Comparison of ENCODE assay signal across 21 cellular contexts in the genomic region with DNA sequence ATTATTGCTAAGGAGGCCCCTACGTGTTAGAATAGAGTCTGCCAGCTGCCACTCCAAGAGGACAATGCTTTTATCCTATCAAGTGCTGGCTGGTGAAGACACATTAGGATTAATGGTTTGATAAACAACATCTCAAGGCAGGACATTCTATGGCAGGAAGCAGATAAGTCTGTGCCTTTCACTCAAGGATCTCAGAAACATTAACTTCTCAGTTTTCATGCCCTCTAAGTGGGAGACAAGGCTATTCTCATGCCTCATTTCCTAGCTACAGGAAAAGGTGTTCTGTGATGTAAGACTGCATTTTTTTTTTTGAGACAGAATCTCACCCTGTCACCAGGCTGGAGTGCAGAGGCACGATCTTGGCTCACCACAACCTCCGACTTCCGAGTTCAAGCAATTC. TPM values are rescaled to one million over a fixed set of nuclear protein-coding genes. Genes with fewer than 3 reads are reported as not detected.
"Had no signal": no experiment of that assay in that cellular context is flagged by ENCODE, and none has a peak within 500 bp of the region (broad histone marks: within the 10 kb centered on the region; RNA-seq: fewer than 3 reads in every experiment).

No MANE protein-coding gene starts in this region.

- H3K27ac ChIP-seq: body of pancreas, esophagus muscularis mucosa, neural progenitor cell, psoas muscle, suprapubic skin, transverse colon had no signal

- H3K9me3 ChIP-seq: body of pancreas, psoas muscle, suprapubic skin, transverse colon had no signal

- H3K27me3 ChIP-seq: body of pancreas, esophagus muscularis mucosa, neural progenitor cell, suprapubic skin, transverse colon had no signal

- H3K4me1 ChIP-seq: neural progenitor cell, psoas muscle had no signal

- DNase-seq: activated B cell treated with CpG ODN at 0.5 μM for 24 hours; activated CD4-positive, alpha-beta memory T cell treated with anti-CD3 and anti-CD28 coated beads, Interleukin-2, amount 10 ng/mL, durations not matched to agents 7 days and 5 days; activated CD4-positive, alpha-beta T cell treated with anti-CD3 and anti-CD28 coated beads for 4 hours; activated CD8-positive, alpha-beta memory T cell treated with anti-CD3 and anti-CD28 coated beads, Interleukin-2, amount 10 ng/mL, durations not matched to agents 7 days and 5 days; activated naive CD4-positive, alpha-beta T cell; body of pancreas; dermis blood vessel endothelial cell; effector memory CD4-positive, alpha-beta T cell; immature natural killer cell; kidney glomerular epithelial cell; left ventricle myocardium superior; psoas muscle; right cardiac atrium; small intestine; stimulated activated CD4-positive, alpha-beta T cell treated with anti-CD3 and anti-CD28 coated beads, Interleukin-15, amount 100 ng/mL, for 24 hours; stimulated activated CD4-positive, alpha-beta T cell treated with anti-CD3 and anti-CD28 coated beads, Interleukin-2, amount 100 ng/mL, for 48 hours; transverse colon had no signal

- H3K36me3 ChIP-seq: esophagus muscularis mucosa, neural progenitor cell, suprapubic skin, transverse colon had no signal

- ATAC-seq: activated CD8-positive, alpha-beta memory T cell treated with anti-CD3 and anti-CD28 coated beads, Interleukin-2, amount 10 ng/mL, durations not matched to agents 7 days and 5 days; activated T-helper 17 cell treated with anti-CD3 and anti-CD28 coated beads, Interleukin-2, amount 50 U/mL, for 72 hours; body of pancreas; left ventricle myocardium superior; psoas muscle; right cardiac atrium had no signal

- H3K4me3 ChIP-seq: body of pancreas, esophagus muscularis mucosa, neural progenitor cell, psoas muscle, suprapubic skin, transverse colon had no signal

RNA-seq across cellular contexts. Expression of gene TIMP3, which starts 23.5 kb away (rescaled TPM):
- total RNA-seq: activated B cell treated with CpG ODN at 0.5 μM for 24 hours; activated CD4-positive, alpha-beta memory T cell treated with anti-CD3 and anti-CD28 coated beads, Interleukin-2, amount 10 ng/mL, durations not matched to agents 7 days and 5 days; activated CD8-positive, alpha-beta memory T cell treated with anti-CD3 and anti-CD28 coated beads, Interleukin-2, amount 10 ng/mL, durations not matched to agents 7 days and 5 days; activated T-helper 17 cell treated with anti-CD3 and anti-CD28 coated beads, Interleukin-2, amount 50 U/mL, for 72 hours had no signal
